ENCODE assay signal across 8 cellular contexts in the genomic region with DNA sequence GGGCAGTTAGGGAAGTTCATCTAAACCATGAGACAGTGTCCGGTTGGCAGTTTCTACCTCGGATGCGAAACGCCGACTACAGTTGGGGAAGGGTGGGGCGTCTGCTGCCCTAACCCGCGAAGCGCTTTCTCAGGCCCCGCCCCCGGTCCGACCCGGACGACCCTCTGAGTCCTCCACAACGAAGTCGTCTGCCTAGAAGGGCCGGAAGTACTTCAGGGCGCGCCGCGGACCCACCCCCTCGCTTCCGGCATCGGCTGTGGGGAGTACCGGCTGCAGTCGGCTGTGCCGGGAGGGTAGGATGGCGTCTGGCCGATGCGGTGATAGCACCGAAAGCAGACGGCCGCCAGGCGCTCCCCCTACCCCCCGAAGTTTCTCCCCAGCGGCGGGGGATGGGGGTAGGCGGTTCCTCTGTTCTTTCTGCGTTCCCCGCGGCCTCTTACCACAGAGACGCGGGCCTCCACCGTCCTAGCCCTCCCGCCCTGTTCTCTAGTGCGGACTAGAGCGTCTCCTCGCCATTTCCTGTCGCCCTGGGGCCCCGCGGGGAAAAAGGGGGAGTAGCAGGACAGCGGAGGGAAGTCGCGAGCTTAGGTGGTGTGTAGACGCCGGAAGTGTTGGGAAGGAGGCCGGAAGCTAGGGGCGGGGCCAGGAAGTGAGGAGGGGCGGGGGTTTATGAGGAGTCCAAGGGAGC. TPM values are rescaled to one million over a fixed set of nuclear protein-coding genes. Genes with fewer than 3 reads are reported as not detected.
DNase-seq lines count a peak whose midpoint lies in the region; ATAC-seq, FAIRE-seq and TF ChIP-seq lines count a peak whose summit lies in the region.

Gene TRIM41 (plus strand): TSS at position 241 of the 688 bp plus-strand sequence. CDS start 719 bp downstream, outside the sequence.

- H3K27ac ChIP-seq in keratinocyte (ENCODE audit: control insufficient read depth, insufficient read depth, low read length), result peak within 1 kb of the TSS; percentile 88

- peaks cover 24% of the 10 kb centered on the region for H3K79me2 ChIP-seq in keratinocyte (ENCODE audit: control insufficient read depth, insufficient read depth, low read length)

- peaks cover 4% of the 10 kb centered on the region for H3K36me3 Mint-ChIP-seq in T-helper 17 cell (ENCODE audit: low read depth)

- H3K4me2 ChIP-seq in keratinocyte (ENCODE audit: control insufficient read depth, extremely low read depth, insufficient read depth, low read depth, low read length), result peak within 1 kb of the TSS; percentile 94

- peaks cover 49% of the 10 kb centered on the region for H3K4me1 Mint-ChIP-seq in T-helper 17 cell

- peaks cover 12% of the 10 kb centered on the region for H3K27me3 Mint-ChIP-seq in T-helper 17 cell

- H4K20me1 ChIP-seq in keratinocyte (ENCODE audit: control insufficient read depth, extremely low read depth, insufficient read depth, low read length), result no peaks in the 10 kb centered on the region

- DNase-seq in T-helper 17 cell (peak; percentile 92 to 93 (median 93)), bronchial epithelial cell (ENCODE audit: low read depth) (peak; percentile 92), keratinocyte (ENCODE audit: low read depth, low spot score) (peak; percentile 90), NCI-H146 (lab: John Stamatoyannopoulos, UW) (no peak), DMS79 treated with DMSO at 0.1 percent for 48 hours (lab: John Stamatoyannopoulos, UW) (no peak)
- DNase-seq in stimulated activated CD4-positive, alpha-beta T cell treated with anti-CD3 and anti-CD28 coated beads, Interleukin-1b, Interleukin-23, amount 100 ng/mL, for 1 hour (ENCODE audit: low read depth in 2 of 2), result peak; percentile 93 to 97

- FAIRE-seq in bronchial epithelial cell (lab: Jason Lieb, UNC) (no peak), keratinocyte (lab: Jason Lieb, UNC) (no peak)

- H3K9me1 ChIP-seq in keratinocyte (ENCODE audit: control insufficient read depth, extremely low read depth, insufficient read depth, low read length), result peaks cover 4% of the 10 kb centered on the region

- peaks cover 17% of the 10 kb centered on the region for H3K4me1 ChIP-seq in keratinocyte (ENCODE audit: control insufficient read depth, extremely low read depth, insufficient read depth, low read length)

- dilution Hi-C loops in keratinocyte (cut with MboI; ENCODE audit: extremely low pct_ligation_motif_present, low sequenced_read_pairs), result no loop called here

- H3K27ac Mint-ChIP-seq in T-helper 17 cell, result peak within 1 kb of the TSS; percentile 99

- peak within 1 kb of the TSS; percentile 87 for H3K9ac ChIP-seq in keratinocyte (ENCODE audit: control insufficient read depth, extremely low read depth, insufficient read depth, low read length)

- peak within 1 kb of the TSS; percentile 87 for H2AFZ ChIP-seq in keratinocyte (ENCODE audit: control insufficient read depth, low read length)

- H3K9me3 ChIP-seq in T-helper 17 cell (ENCODE audit: control insufficient read depth, low read length, poor library complexity, severe bottlenecking) (no peaks in the 10 kb centered on the region), keratinocyte (ENCODE audit: control insufficient read depth, low read depth, low read length) (no peaks in the 10 kb centered on the region)

- H3K36me3 ChIP-seq in bronchial epithelial cell (ENCODE audit: control insufficient read depth, insufficient read depth, low read length) (peaks cover 1% of the 10 kb centered on the region), keratinocyte (ENCODE audit: control insufficient read depth in 2 of 2, extremely low read depth in 1 of 2, insufficient read depth in 2 of 2, low read length in 2 of 2) (peaks cover 10 to 13% of the 10 kb centered on the region in 2 experiments)

- peak within 1 kb of the TSS; percentile 95 for H3K4me3 Mint-ChIP-seq in T-helper 17 cell

- peak; percentile 63 for ATAC-seq in GM18867 (IDR thresholded peaks at IDR 0.05; ENCODE audit: unreplicated experiment)
- ATAC-seq in HG03095 (IDR thresholded peaks at IDR 0.05; ENCODE audit: unreplicated experiment), result peak; percentile 69
- peak; percentile 75 for ATAC-seq in T-helper 17 cell

- peak; percentile 11 for TF ChIP-seq CTCF in bronchial epithelial cell (IDR thresholded peaks at IDR 0.05; ENCODE audit: insufficient read depth, low read length, severe bottlenecking)
- no peak for TF ChIP-seq CTCF in keratinocyte (optimal IDR thresholded peaks at IDR 0.05 in 1 of 3, IDR thresholded peaks at IDR 0.05 in 1 of 3, conservative IDR thresholded peaks at IDR 0.05 in 1 of 3; ENCODE audit: extremely low read depth in 1 of 3, insufficient read depth in 2 of 3, low read length in 3 of 3)

- H3K4me3 ChIP-seq in bronchial epithelial cell (ENCODE audit: low read depth, low read length), result peak within 1 kb of the TSS; percentile 69
- H3K4me3 ChIP-seq in keratinocyte (ENCODE audit: control insufficient read depth in 2 of 3, extremely low read depth in 1 of 3, insufficient read depth in 2 of 3, low read depth in 1 of 3, low read length in 3 of 3), result peak within 1 kb of the TSS; percentile 85 to 88 (median 87)

- H3K27me3 ChIP-seq in bronchial epithelial cell (ENCODE audit: control insufficient read depth, insufficient read depth, low read length), result no peaks in the 10 kb centered on the region
- no peaks in the 10 kb centered on the region for H3K27me3 ChIP-seq in keratinocyte (ENCODE audit: control insufficient read depth, extremely low read depth, insufficient read depth, low read length)

RNA-seq across cellular contexts. Expression of gene TRIM41, which starts in this region (rescaled TPM):
- 10 to 100 TPM; 23.4 to 29.6 TPM for total RNA-seq in T-helper 17 cell
- 10.3 and 26.0 TPM in 2 replicates for total RNA-seq in bronchial epithelial cell
- polyA plus RNA-seq in keratinocyte, result 11.8 to 14.1 TPM (median 13.4 TPM) in 3 replicates
- polyA plus RNA-seq in keratinocyte (2011; ENCODE audit: low read depth), result 6.8 TPM
- polyA plus RNA-seq in keratinocyte (2011; cell fraction: cytosol; rRNA removed), result 9.2 and 12.8 TPM in 2 replicates
- 40.3 and 44.3 TPM in 2 replicates for polyA plus RNA-seq in keratinocyte (2011; cell fraction: nucleus; rRNA removed)
- 12.2 and 19.8 TPM in 2 replicates for polyA plus RNA-seq in keratinocyte (2012; ENCODE audit: low replicate concordance)
- 5.2 to 10.3 TPM (median 5.3 TPM) in 3 replicates for polyA minus RNA-seq in keratinocyte
- polyA minus RNA-seq in keratinocyte (2011; cell fraction: cytosol; rRNA and poly(A)+ RNA removed), result 12.5 TPM
- polyA minus RNA-seq in keratinocyte (2011; cell fraction: nucleus; rRNA and poly(A)+ RNA removed), result 11.0 and 11.1 TPM in 2 replicates

Comparison
In these comparisons a context has a peak if more than half of its experiments do, and no peak if none do; other contexts are left out.
1. DNase-seq: peak in T-helper 17 cell (3 of 3), bronchial epithelial cell (single experiment), keratinocyte (single experiment) and stimulated activated CD4-positive, alpha-beta T cell treated with anti-CD3 and anti-CD28 coated beads, Interleukin-1b, Interleukin-23, amount 100 ng/mL, for 1 hour (2 of 2); none in NCI-H146 (single experiment) and DMS79 treated with DMSO at 0.1 percent for 48 hours (single experiment).
2. Peak in every context shown above with its lines, with median percentiles within 50 percentile points of each other: ATAC-seq.